ENCODE assay signal across 14 cellular contexts in the genomic region with DNA sequence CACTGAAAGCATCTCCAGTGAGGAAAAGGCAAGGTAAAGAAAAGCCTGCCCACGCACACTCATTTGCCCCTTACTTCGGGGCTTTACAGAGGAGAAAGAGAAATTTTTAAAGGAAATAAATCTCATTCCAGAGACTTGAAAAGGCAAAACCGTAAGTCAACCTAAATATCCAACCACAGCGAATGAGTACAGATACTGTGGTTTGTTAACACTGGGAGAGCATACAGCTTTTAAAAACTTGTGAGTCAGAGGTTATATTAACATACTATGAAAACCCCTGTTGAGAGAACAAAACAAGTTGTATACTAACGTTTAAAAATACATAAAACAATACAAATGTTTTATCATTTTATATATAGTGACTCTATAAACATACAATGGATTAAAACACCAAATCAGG.
"Had no signal": no experiment of that assay in that cellular context is flagged by ENCODE, and none has a peak within 500 bp of the region (broad histone marks: within the 10 kb centered on the region; RNA-seq: fewer than 3 reads in every experiment).

No MANE protein-coding gene starts in this region.

- H3K4me1 Mint-ChIP-seq: activated naive CD4-positive, alpha-beta T cell treated with anti-CD3 and anti-CD28 coated beads, Interleukin-2, amount 50 U/mL, for 24 hours had no signal

- H3K27me3 Mint-ChIP-seq: activated naive CD4-positive, alpha-beta T cell treated with anti-CD3 and anti-CD28 coated beads, Interleukin-2, amount 50 U/mL, for 24 hours had no signal

- H3K4me2 ChIP-seq: hepatocyte had no signal

- H3K9me3 Mint-ChIP-seq: activated naive CD4-positive, alpha-beta T cell treated with anti-CD3 and anti-CD28 coated beads, Interleukin-2, amount 50 U/mL, for 24 hours; naive thymus-derived CD8-positive, alpha-beta T cell; T-helper 1 cell treated with Interleukin-12 subunit alpha and Interleukin-12 subunit beta and Interleukin-4 antibody, amounts not matched to agents 30 μg/mL and 1 μg/mL, for 36 hours had no signal

- ATAC-seq: lower lobe of right lung; naive thymus-derived CD8-positive, alpha-beta T cell; SK-N-SH treated with all-trans-retinoic acid at 6 μM for 48 hours had no signal

- H3K27ac Mint-ChIP-seq: activated naive CD4-positive, alpha-beta T cell treated with anti-CD3 and anti-CD28 coated beads, Interleukin-2, amount 50 U/mL, for 24 hours; T-helper 1 cell treated with Interleukin-12 subunit alpha and Interleukin-12 subunit beta and Interleukin-4 antibody, amounts not matched to agents 30 μg/mL and 1 μg/mL, for 36 hours had no signal

- H3K4me3 ChIP-seq: colonic mucosa, hepatocyte, lower lobe of right lung, thyroid gland had no signal

- H3K4me1 ChIP-seq: colonic mucosa, lower lobe of right lung, thyroid gland had no signal

- H3K36me3 ChIP-seq: colonic mucosa, thyroid gland had no signal

- DNase-seq: activated CD4-positive, alpha-beta T cell treated with anti-CD3 and anti-CD28 coated beads, Interleukin-2, amount 50 U/mL, for 4 hours; activated effector memory CD4-positive, alpha-beta T cell treated with Interleukin-2 at 50 U/mL for 16 hours; activated T-cell treated with anti-CD3 and anti-CD28 coated beads, Interleukin-2, amount 50 U/mL, for 1 hour; amniotic stem cell; colonic mucosa; effector CD4-positive, alpha-beta T cell; lower lobe of right lung; naive thymus-derived CD8-positive, alpha-beta T cell; retina; thyroid gland had no signal

- H3K27me3 ChIP-seq: colonic mucosa, hepatocyte, thyroid gland had no signal

- H3K4me3 Mint-ChIP-seq: activated naive CD4-positive, alpha-beta T cell treated with anti-CD3 and anti-CD28 coated beads, Interleukin-2, amount 50 U/mL, for 24 hours; naive thymus-derived CD8-positive, alpha-beta T cell; T-helper 1 cell treated with Interleukin-12 subunit alpha and Interleukin-12 subunit beta and Interleukin-4 antibody, amounts not matched to agents 30 μg/mL and 1 μg/mL, for 36 hours had no signal

- H3K79me2 ChIP-seq: hepatocyte had no signal

- H2AFZ ChIP-seq: hepatocyte had no signal

- H3K27ac ChIP-seq: colonic mucosa, hepatocyte, lower lobe of right lung, thyroid gland had no signal
